In the genomic region with DNA sequence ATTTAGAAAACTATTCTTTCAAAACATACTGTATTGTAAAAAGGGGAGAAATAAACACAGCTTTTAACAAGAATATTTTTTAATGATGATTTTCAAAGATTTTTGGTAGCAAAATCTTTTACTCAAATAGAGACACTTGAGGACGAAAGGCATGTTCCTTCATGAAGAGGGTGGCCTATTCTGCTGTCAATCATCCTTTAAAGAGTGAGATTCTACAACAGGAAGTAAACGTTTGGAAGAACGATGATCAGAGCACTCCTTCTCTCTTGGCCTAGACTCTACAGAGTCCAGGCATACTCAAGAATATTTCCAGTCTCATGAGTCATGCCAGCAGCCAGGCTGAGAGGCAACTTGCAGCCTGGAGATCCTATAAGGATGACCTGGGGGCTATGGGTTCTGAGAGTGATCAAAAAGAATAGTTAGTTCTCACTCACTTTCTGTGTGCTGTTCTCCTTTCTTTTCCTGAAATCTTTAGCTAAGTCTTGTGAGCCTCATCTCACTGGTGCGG, we compare ENCODE assay signal across 1 cellular context.
TF ChIP-seq lines count a peak whose summit lies in the region.

No MANE protein-coding gene starts in this region.

TF ChIP-seq in HepG2, 621 proteins besides CTCF, POLR2A, EP300 and RAD21:
- TF ChIP-seq ZNF652 (CRISPR knock-in tag; IDR thresholded peaks at IDR 0.05; ENCODE audit: borderline replicate concordance, low read depth) = no peak
- TF ChIP-seq ZNF24 (IDR thresholded peaks at IDR 0.05) = no peak
- no peak for TF ChIP-seq ZNF605 (CRISPR knock-in tag; IDR thresholded peaks at IDR 0.05)
- no peak for TF ChIP-seq ZNF335 (CRISPR knock-in tag; IDR thresholded peaks at IDR 0.05)
- TF ChIP-seq, protein P1, sequence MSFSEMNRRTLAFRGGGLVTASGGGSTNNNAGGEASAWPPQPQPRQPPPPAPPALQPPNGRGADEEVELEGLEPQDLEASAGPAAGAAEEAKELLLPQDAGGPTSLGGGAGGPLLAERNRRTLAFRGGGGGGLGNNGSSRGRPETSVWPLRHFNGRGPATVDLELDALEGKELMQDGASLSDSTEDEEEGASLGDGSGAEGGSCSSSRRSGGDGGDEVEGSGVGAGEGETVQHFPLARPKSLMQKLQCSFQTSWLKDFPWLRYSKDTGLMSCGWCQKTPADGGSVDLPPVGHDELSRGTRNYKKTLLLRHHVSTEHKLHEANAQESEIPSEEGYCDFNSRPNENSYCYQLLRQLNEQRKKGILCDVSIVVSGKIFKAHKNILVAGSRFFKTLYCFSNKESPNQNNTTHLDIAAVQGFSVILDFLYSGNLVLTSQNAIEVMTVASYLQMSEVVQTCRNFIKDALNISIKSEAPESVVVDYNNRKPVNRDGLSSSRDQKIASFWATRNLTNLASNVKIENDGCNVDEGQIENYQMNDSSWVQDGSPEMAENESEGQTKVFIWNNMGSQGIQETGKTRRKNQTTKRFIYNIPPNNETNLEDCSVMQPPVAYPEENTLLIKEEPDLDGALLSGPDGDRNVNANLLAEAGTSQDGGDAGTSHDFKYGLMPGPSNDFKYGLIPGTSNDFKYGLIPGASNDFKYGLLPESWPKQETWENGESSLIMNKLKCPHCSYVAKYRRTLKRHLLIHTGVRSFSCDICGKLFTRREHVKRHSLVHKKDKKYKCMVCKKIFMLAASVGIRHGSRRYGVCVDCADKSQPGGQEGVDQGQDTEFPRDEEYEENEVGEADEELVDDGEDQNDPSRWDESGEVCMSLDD (CRISPR knock-in tag; IDR thresholded peaks at IDR 0.05; ENCODE audit: borderline replicate concordance) = no peak
- no peak for TF ChIP-seq ZC3H4 (CRISPR knock-in tag; IDR thresholded peaks at IDR 0.05; ENCODE audit: borderline replicate concordance)
- TF ChIP-seq RNF2 (conservative IDR thresholded peaks at IDR 0.05; ENCODE audit: low read depth) = no peak
- TF ChIP-seq, protein P2, sequence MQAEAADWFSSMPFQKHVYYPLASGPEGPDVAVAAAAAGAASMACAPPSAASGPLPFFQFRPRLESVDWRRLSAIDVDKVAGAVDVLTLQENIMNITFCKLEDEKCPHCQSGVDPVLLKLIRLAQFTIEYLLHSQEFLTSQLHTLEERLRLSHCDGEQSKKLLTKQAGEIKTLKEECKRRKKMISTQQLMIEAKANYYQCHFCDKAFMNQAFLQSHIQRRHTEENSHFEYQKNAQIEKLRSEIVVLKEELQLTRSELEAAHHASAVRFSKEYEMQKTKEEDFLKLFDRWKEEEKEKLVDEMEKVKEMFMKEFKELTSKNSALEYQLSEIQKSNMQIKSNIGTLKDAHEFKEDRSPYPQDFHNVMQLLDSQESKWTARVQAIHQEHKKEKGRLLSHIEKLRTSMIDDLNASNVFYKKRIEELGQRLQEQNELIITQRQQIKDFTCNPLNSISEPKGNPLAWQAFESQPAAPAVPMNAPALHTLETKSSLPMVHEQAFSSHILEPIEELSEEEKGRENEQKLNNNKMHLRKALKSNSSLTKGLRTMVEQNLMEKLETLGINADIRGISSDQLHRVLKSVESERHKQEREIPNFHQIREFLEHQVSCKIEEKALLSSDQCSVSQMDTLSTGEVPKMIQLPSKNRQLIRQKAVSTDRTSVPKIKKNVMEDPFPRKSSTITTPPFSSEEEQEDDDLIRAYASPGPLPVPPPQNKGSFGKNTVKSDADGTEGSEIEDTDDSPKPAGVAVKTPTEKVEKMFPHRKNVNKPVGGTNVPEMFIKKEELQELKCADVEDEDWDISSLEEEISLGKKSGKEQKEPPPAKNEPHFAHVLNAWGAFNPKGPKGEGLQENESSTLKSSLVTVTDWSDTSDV (CRISPR knock-in tag; IDR thresholded peaks at IDR 0.05) = no peak
- no peak for TF ChIP-seq ZNF282 (IDR thresholded peaks at IDR 0.05; ENCODE audit: partially characterized antibody)
- TF ChIP-seq MXD4 (CRISPR knock-in tag; IDR thresholded peaks at IDR 0.05) = no peak
- no peak for TF ChIP-seq ZSCAN21 (CRISPR knock-in tag; IDR thresholded peaks at IDR 0.05; ENCODE audit: borderline replicate concordance)
- no peak for TF ChIP-seq SRF (IDR thresholded peaks at IDR 0.05; ENCODE audit: low read depth, low read length)
- TF ChIP-seq ZNF432 (CRISPR knock-in tag; IDR thresholded peaks at IDR 0.05; ENCODE audit: borderline replicate concordance) = no peak
- TF ChIP-seq YEATS4 (CRISPR knock-in tag; IDR thresholded peaks at IDR 0.05; ENCODE audit: borderline replicate concordance) = no peak
- no peak for TF ChIP-seq SETDB1 (CRISPR knock-in tag; IDR thresholded peaks at IDR 0.05; ENCODE audit: borderline replicate concordance)
